In genomic region chr17:44360826-44361225, GRCh38 we compare ENCODE assay signal across 3 cellular contexts.
TF ChIP-seq lines count a peak whose summit lies in the region.

No MANE protein-coding gene starts in this region.

TF ChIP-seq in HEK293, 187 proteins besides CTCF, POLR2A, EP300 and RAD21 (continues in another document):
- TF ChIP-seq ZNF394 (tag by site-specific recombination; IDR thresholded peaks at IDR 0.05; ENCODE audit: borderline replicate concordance) (no peak), ZBTB44 (tag by site-specific recombination; IDR thresholded peaks at IDR 0.05) (no peak), ZNF398 (tag by site-specific recombination; IDR thresholded peaks at IDR 0.05) (peak; percentile 95), ZNF707 (tag by site-specific recombination; IDR thresholded peaks at IDR 0.05) (no peak), ZNF596 (tag by site-specific recombination; IDR thresholded peaks at IDR 0.05) (no peak), KLF16 (tag by site-specific recombination; IDR thresholded peaks at IDR 0.05) (no peak), ZNF146 (tag by site-specific recombination; IDR thresholded peaks at IDR 0.05) (no peak), ZNF335 (tag by site-specific recombination; conservative IDR thresholded peaks at IDR 0.05) (no peak), ZBTB17 (tag by site-specific recombination; IDR thresholded peaks at IDR 0.05) (no peak), ZNF639 (tag by site-specific recombination; IDR thresholded peaks at IDR 0.05) (no peak), MEIS1 (CRISPR knock-in tag; IDR thresholded peaks at IDR 0.05; ENCODE audit: borderline replicate concordance) (no peak), ZBTB26 (tag by site-specific recombination; optimal IDR thresholded peaks at IDR 0.05) (no peak), EGR2 (tag by site-specific recombination; IDR thresholded peaks at IDR 0.05; ENCODE audit: low read depth) (0 out of 2 replicates have a peak, but pooled peaks have one; percentile 9), ZNF423 (tag by site-specific recombination; IDR thresholded peaks at IDR 0.05) (no peak), FEZF1 (tag by site-specific recombination; IDR thresholded peaks at IDR 0.05) (no peak), ZNF175 (tag by site-specific recombination; IDR thresholded peaks at IDR 0.05) (no peak)

TF ChIP-seq in GM12878, 131 proteins besides CTCF, POLR2A, EP300 and RAD21:
- TF ChIP-seq STAT3 (IDR thresholded peaks at IDR 0.05; ENCODE audit: low read depth, low read length), result no peak
- peak; percentile 23; the same call in 1 of the 2 replicates for TF ChIP-seq BMI1 (IDR thresholded peaks at IDR 0.05; ENCODE audit: borderline replicate concordance)

TF ChIP-seq in neural cell, 6 proteins besides CTCF, POLR2A, EP300 and RAD21:
- TF ChIP-seq SMC3 (conservative IDR thresholded peaks at IDR 0.05; ENCODE audit: poor library complexity) (no peak), TAF1 (IDR thresholded peaks at IDR 0.05; ENCODE audit: low read depth) (no peak), POLR2AphosphoS5 (IDR thresholded peaks at IDR 0.05) (no peak), EZH2 (IDR thresholded peaks at IDR 0.05; ENCODE audit: borderline replicate concordance, insufficient read depth, low read length, poor library complexity, severe bottlenecking) (no peak), REST (IDR thresholded peaks at IDR 0.05; ENCODE audit: borderline replicate concordance) (no peak), MXI1 (conservative IDR thresholded peaks at IDR 0.05; ENCODE audit: poor library complexity, severe bottlenecking) (no peak)
